8 cellular contexts compared by ENCODE assay signal in genomic region chr12:64679487-64679983, GRCh38.
A peak's percentile ranks its signal among the peaks of the same experiment; 100 is the strongest.
DNase-seq lines count a peak whose midpoint lies in the region; ATAC-seq and FAIRE-seq lines count a peak whose summit lies in the region.

No MANE protein-coding gene starts in this region.

- H3K9me3 ChIP-seq in muscle layer of colon (ENCODE audit: low read length): no peaks in the 10 kb centered on the region

- peaks cover 68% of the 10 kb centered on the region for H3K4me1 ChIP-seq in muscle layer of colon (ENCODE audit: insufficient read depth, low read length)

- no peaks in the 10 kb centered on the region for H3K36me3 ChIP-seq in muscle layer of colon (ENCODE audit: insufficient read depth, low read length)
- H3K36me3 ChIP-seq in H7 (replicated peaks; ENCODE audit: control insufficient read depth, insufficient read depth, low read length): no peaks in the 10 kb centered on the region

- peak overlapping the region; percentile 2 for H3K9ac ChIP-seq in muscle layer of colon (ENCODE audit: low read length)

- DNase-seq in NCI-H128 (lab: John Stamatoyannopoulos, UW; ENCODE audit: unreplicated experiment): peak; percentile 60
- DNase-seq in activated CD4-positive, alpha-beta T cell treated with anti-CD3 and anti-CD28 coated beads for 4 hours: peak; percentile 52 to 60
- peak; percentile 90 for DNase-seq in dermis blood vessel endothelial cell
- DNase-seq in urothelium cell line (ENCODE audit: low spot score): peak; percentile 21
- no peak for DNase-seq in H7

- ATAC-seq in GM21390 (IDR thresholded peaks at IDR 0.05; ENCODE audit: unreplicated experiment): peak; percentile 47
- no peak for ATAC-seq in GM21423 (IDR thresholded peaks at IDR 0.05; ENCODE audit: unreplicated experiment)

- peak overlapping the region; percentile 91 for H3K27ac ChIP-seq in muscle layer of colon (ENCODE audit: low read depth, low read length)

- FAIRE-seq in urothelium cell line (lab: Jason Lieb, UNC): no peak

- H3K4me3 ChIP-seq in muscle layer of colon (ENCODE audit: low read depth in 1 of 2, low read length in 2 of 2) (peak overlapping the region in 1 of 2 donors; percentile 5), H7 (ENCODE audit: insufficient read depth, low read depth, low read length) (no peak overlapping the region)

- no peaks in the 10 kb centered on the region for H3K27me3 ChIP-seq in muscle layer of colon (ENCODE audit: control insufficient read depth in 1 of 2, insufficient read depth in 2 of 2, low read length in 2 of 2)
- no peaks in the 10 kb centered on the region for H3K27me3 ChIP-seq in H7 (ENCODE audit: control insufficient read depth, insufficient read depth, low read length)
